In the genomic region with DNA sequence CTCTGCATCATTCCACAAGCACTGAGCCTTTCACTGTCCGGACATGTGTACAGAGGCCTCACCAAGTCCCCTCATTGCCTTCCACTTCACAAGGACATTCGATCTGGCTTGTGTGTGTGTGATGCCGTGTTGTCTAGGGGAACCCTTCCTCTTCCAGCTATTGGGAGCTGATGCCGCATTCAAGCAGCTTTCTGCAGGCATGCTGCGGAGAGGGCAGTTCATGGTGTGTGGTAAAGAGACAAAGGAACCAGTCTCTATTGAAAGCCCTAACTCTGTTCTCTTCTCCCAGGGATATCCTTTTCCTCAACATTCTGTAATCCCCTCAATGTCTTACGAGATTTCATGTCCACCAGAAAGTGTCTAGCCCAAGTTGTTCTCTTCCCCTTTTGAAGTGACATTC, we compare ENCODE assay signal across 14 cellular contexts.
DNase-seq lines count a peak whose midpoint lies in the region; ATAC-seq and TF ChIP-seq lines count a peak whose summit lies in the region.
"Had no signal": no experiment of that assay in that cellular context is flagged by ENCODE, and none has a peak within 500 bp of the region (broad histone marks: within the 10 kb centered on the region; RNA-seq: fewer than 3 reads in every experiment).

No MANE protein-coding gene starts in this region.

- H3K4me3 Mint-ChIP-seq in mesothelial cell of epicardium (no peak overlapping the region), T-cell (no peak overlapping the region)

- peak overlapping the region; percentile 22 to 49 for H3K27ac Mint-ChIP-seq in activated naive CD4-positive, alpha-beta T cell treated with anti-CD3 and anti-CD28 coated beads, Interleukin-2, amount 50 U/mL, for 72 hours
- no peak overlapping the region for H3K27ac Mint-ChIP-seq in mesothelial cell of epicardium
- no peak overlapping the region for H3K27ac Mint-ChIP-seq in T-cell

- H3K27me3 Mint-ChIP-seq in mesothelial cell of epicardium (ENCODE audit: low read depth) (no peaks in the 10 kb centered on the region), T-cell (no peaks in the 10 kb centered on the region)

- H3K4me1 Mint-ChIP-seq in mesothelial cell of epicardium: no peaks in the 10 kb centered on the region
- H3K4me1 Mint-ChIP-seq in T-cell: peaks cover 32 to 44% (median 39%) of the 10 kb centered on the region in 3 donors

- no peaks in the 10 kb centered on the region for H3K9me3 ChIP-seq in Panc1 (ENCODE audit: control insufficient read depth, insufficient read depth, low read depth, low read length)
- H3K9me3 ChIP-seq: A549, Peyer's patch had no signal

- in situ Hi-C loops in Panc1 (cut with HindIII; ENCODE audit: low pct_unique_long_range_greater_than_20kb, low sequenced_read_pairs): no loop called here

- H3K36me3 Mint-ChIP-seq in activated naive CD4-positive, alpha-beta T cell treated with anti-CD3 and anti-CD28 coated beads, Interleukin-2, amount 50 U/mL, for 72 hours: peaks cover 0 to 5% of the 10 kb centered on the region in 2 donors
- no peaks in the 10 kb centered on the region for H3K36me3 Mint-ChIP-seq in mesothelial cell of epicardium
- peaks cover 30% of the 10 kb centered on the region for H3K36me3 Mint-ChIP-seq in T-cell

- H3K9me3 Mint-ChIP-seq in activated naive CD4-positive, alpha-beta T cell treated with anti-CD3 and anti-CD28 coated beads, Interleukin-2, amount 50 U/mL, for 72 hours: no peaks in the 10 kb centered on the region
- H3K9me3 Mint-ChIP-seq in mesothelial cell of epicardium: peaks cover 3% of the 10 kb centered on the region
- H3K9me3 Mint-ChIP-seq in T-cell: no peaks in the 10 kb centered on the region

- POLR2A ChIA-PET in Panc1 (lab: Charles Lee) (no interaction called here), T-cell (lab: Charles Lee) (no interaction called here)

- H3K4me1 ChIP-seq in Panc1 (ENCODE audit: control insufficient read depth, insufficient read depth, low read length): peaks cover 30% of the 10 kb centered on the region
- H3K4me1 ChIP-seq: A549 had no signal

- no peak for ATAC-seq in activated naive CD4-positive, alpha-beta T cell treated with anti-CD3 and anti-CD28 coated beads, Interleukin-2, amount 50 U/mL, for 72 hours
- ATAC-seq in Panc1 (no peak), T-cell (replicated peaks in 1 of 4) (no peak)
- ATAC-seq: A549, Right ventricle myocardium inferior had no signal

- no peaks in the 10 kb centered on the region for H3K36me3 ChIP-seq in Panc1 (ENCODE audit: control insufficient read depth, insufficient read depth, low read length)
- H3K36me3 ChIP-seq: Peyer's patch had no signal

- no peak overlapping the region for H3K4me3 ChIP-seq in Panc1 (ENCODE audit: low read depth in 2 of 2, low read length in 2 of 2)
- H3K4me3 ChIP-seq: A549, Peyer's patch had no signal

- H3K27me3 ChIP-seq in Panc1 (ENCODE audit: control insufficient read depth, insufficient read depth, low read length): no peaks in the 10 kb centered on the region
- H3K27me3 ChIP-seq: Peyer's patch had no signal

- TSS peak; percentile 34 for BruUV-seq in Panc1 (replicated peaks; lab: Mats Ljungman, UMichigan)

- TF ChIP-seq CTCF in Panc1 (IDR thresholded peaks at IDR 0.05) (no peak), mesothelial cell of epicardium (IDR thresholded peaks at IDR 0.05; ENCODE audit: unreplicated experiment) (no peak)

- DNase-seq in activated naive CD4-positive, alpha-beta T cell treated with anti-CD3 and anti-CD28 coated beads, Interleukin-2, amount 50 U/mL, for 72 hours (ENCODE audit: low spot score in 2 of 2): no peak
- no peak for DNase-seq in activated naive CD4-positive, alpha-beta T cell treated with Interleukin-2 at 50 U/mL for 16 hours
- no peak for DNase-seq in Panc1 (ENCODE audit: low read depth, low spot score)
- peak; percentile 12 for DNase-seq in iPS-NIHi7 (ENCODE audit: extremely low spot score)
- DNase-seq in mesothelial cell of epicardium (ENCODE audit: low spot score in 2 of 2, unreplicated experiment in 2 of 2): no peak
- no peak for DNase-seq in T-cell
- DNase-seq in foreskin melanocyte: no peak
- DNase-seq: C1 segment of cervical spinal cord, DMS 273 treated with DMSO at 0.1 percent for 48 hours, NCI-H187 treated with DMSO at 0.1 percent for 48 hours, NCI-H82, Peyer's patch had no signal

- CTCF ChIA-PET in Panc1 (lab: Charles Lee): no interaction called here
- CTCF ChIA-PET in T-cell (lab: Charles Lee): no interaction called here

- intact Hi-C loops in Panc1 (cut with micrococcal nuclease; ENCODE audit: unreplicated experiment): no loop called here

- H3K27ac ChIP-seq in Panc1 (ENCODE audit: low read length): peak overlapping the region; percentile 18; the same call in 1 of the 2 replicates
- H3K27ac ChIP-seq: A549, Peyer's patch had no signal

Comparison
In these comparisons a context has a peak if more than half of its experiments do, and no peak if none do; other contexts are left out.
1. H3K27ac Mint-ChIP-seq: peak in activated naive CD4-positive, alpha-beta T cell treated with anti-CD3 and anti-CD28 coated beads, Interleukin-2, amount 50 U/mL, for 72 hours (2 of 2); none in mesothelial cell of epicardium (single experiment) and T-cell (0 of 2).